11 cellular contexts compared by ENCODE assay signal in the genomic region with DNA sequence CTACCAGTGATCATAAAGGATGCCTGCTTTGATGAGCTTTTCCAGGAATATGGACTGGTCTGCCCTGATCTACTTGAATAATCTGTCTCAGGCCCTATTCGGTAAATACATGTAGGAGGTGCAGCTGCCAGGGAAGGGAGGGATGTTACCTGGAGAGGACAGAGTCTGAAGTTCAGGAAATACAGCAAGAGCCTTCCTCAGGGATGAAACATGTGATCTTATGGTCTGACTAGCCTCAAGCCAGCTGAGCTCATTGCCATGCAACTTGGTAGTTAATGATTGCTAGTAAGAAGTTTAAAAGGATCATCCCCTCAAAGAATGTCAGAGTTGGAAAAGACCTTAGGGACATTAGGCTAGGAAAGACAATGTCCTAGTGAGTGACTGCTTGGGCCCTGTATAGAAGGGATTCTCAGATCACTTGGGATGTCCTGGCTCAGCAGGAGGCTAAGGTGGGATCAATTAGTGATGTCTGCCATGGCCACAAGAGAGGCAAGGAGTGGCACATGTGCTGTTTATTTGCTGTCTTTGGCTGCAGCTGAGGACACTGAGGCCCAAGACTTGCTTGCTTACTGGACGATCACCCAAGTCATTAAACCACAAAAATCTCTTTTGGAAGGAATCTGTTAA. TPM values are rescaled to one million over a fixed set of nuclear protein-coding genes. Genes with fewer than 3 reads are reported as not detected.
A peak's percentile ranks its signal among the peaks of the same experiment; 100 is the strongest.
DNase-seq lines count a peak whose midpoint lies in the region; ATAC-seq, FAIRE-seq and TF ChIP-seq lines count a peak whose summit lies in the region.
"Had no signal": no experiment of that assay in that cellular context is flagged by ENCODE, and none has a peak within 500 bp of the region (broad histone marks: within the 10 kb centered on the region; RNA-seq: fewer than 3 reads in every experiment).

No MANE protein-coding gene starts in this region.

- POLR2A ChIA-PET in activated CD8-positive, alpha-beta T cell treated with anti-CD3 and anti-CD28 coated beads, Interleukin-2, amount 10 ng/mL, durations not matched to agents 7 days and 5 days (lab: Charles Lee), result interaction anchor here (1.4 to 1.6 kb wide), 2 partner anchors 8 to 57 kb away, joined by 4 to 5 read pairs; no protein-coding TSS in a partner anchor

- peaks cover 6 to 92% of the 10 kb centered on the region in 2 donors for H3K4me1 ChIP-seq in left lung

- no peaks in the 10 kb centered on the region for H3K27me3 ChIP-seq in left lung
- H3K27me3 ChIP-seq: ascending aorta had no signal

- no peaks in the 10 kb centered on the region for H3K27me3 Mint-ChIP-seq in activated CD8-positive, alpha-beta T cell treated with anti-CD3 and anti-CD28 coated beads, Interleukin-2, amount 10 ng/mL, durations not matched to agents 7 days and 5 days (ENCODE audit: low read depth)

- FAIRE-seq in GM12892 (lab: Jason Lieb, UNC), result peak; percentile 14

- H3K9me3 Mint-ChIP-seq in activated CD8-positive, alpha-beta T cell treated with anti-CD3 and anti-CD28 coated beads, Interleukin-2, amount 10 ng/mL, durations not matched to agents 7 days and 5 days (ENCODE audit: insufficient read depth), result no peaks in the 10 kb centered on the region

- peak overlapping the region; percentile 81 for H3K27ac ChIP-seq in 22Rv1
- no peak overlapping the region for H3K27ac ChIP-seq in left lung
- no peak overlapping the region for H3K27ac ChIP-seq in coronary artery
- H3K27ac ChIP-seq: ascending aorta, left ventricle myocardium inferior had no signal

- H3K27ac Mint-ChIP-seq in activated CD8-positive, alpha-beta T cell treated with anti-CD3 and anti-CD28 coated beads, Interleukin-2, amount 10 ng/mL, durations not matched to agents 7 days and 5 days, result peak overlapping the region; percentile 97

- CTCF ChIA-PET in activated CD8-positive, alpha-beta T cell treated with anti-CD3 and anti-CD28 coated beads, Interleukin-2, amount 10 ng/mL, durations not matched to agents 7 days and 5 days (lab: Charles Lee), result interaction anchor here (0.8 to 3.4 kb wide), 6 partner anchors 10 to 64 kb away, joined by 3 to 12 read pairs (median 4); no protein-coding TSS in a partner anchor

- H3K4me3 Mint-ChIP-seq in activated CD8-positive, alpha-beta T cell treated with anti-CD3 and anti-CD28 coated beads, Interleukin-2, amount 10 ng/mL, durations not matched to agents 7 days and 5 days, result no peak overlapping the region

- no peak for TF ChIP-seq POLR2A in GM12892 (IDR thresholded peaks at IDR 0.05; ENCODE audit: low read depth, low read length)

- peaks cover 77% of the 10 kb centered on the region for H3K4me1 Mint-ChIP-seq in activated CD8-positive, alpha-beta T cell treated with anti-CD3 and anti-CD28 coated beads, Interleukin-2, amount 10 ng/mL, durations not matched to agents 7 days and 5 days (ENCODE audit: low read depth)

- TF ChIP-seq CTCF in 22Rv1 (IDR thresholded peaks at IDR 0.05) (no peak), left lung (IDR thresholded peaks at IDR 0.05) (no peak), coronary artery (IDR thresholded peaks at IDR 0.05) (no peak)

- peaks cover 38% of the 10 kb centered on the region for H3K36me3 Mint-ChIP-seq in activated CD8-positive, alpha-beta T cell treated with anti-CD3 and anti-CD28 coated beads, Interleukin-2, amount 10 ng/mL, durations not matched to agents 7 days and 5 days (ENCODE audit: low read depth)

- H3K9me3 ChIP-seq in left lung, result no peaks in the 10 kb centered on the region
- H3K9me3 ChIP-seq: ascending aorta, left ventricle myocardium inferior had no signal

- no peak for ATAC-seq in activated CD8-positive, alpha-beta T cell treated with anti-CD3 and anti-CD28 coated beads, Interleukin-2, amount 10 ng/mL, durations not matched to agents 7 days and 5 days
- ATAC-seq in left lung (peak; percentile 15), HG02571 (IDR thresholded peaks at IDR 0.05; ENCODE audit: unreplicated experiment) (no peak), HG03175 (IDR thresholded peaks at IDR 0.05; ENCODE audit: unreplicated experiment) (no peak), HG03469 (IDR thresholded peaks at IDR 0.05; ENCODE audit: unreplicated experiment) (no peak)
- ATAC-seq: right cardiac atrium had no signal

- no peak for DNase-seq in GM12892 (ENCODE audit: insufficient read length)
- DNase-seq in activated CD8-positive, alpha-beta T cell treated with anti-CD3 and anti-CD28 coated beads, Interleukin-2, amount 10 ng/mL, durations not matched to agents 7 days and 5 days, result no peak
- no peak for DNase-seq in left lung
- no peak for DNase-seq in coronary artery (ENCODE audit: low spot score)
- DNase-seq: left ventricle myocardium inferior, right cardiac atrium had no signal

- peaks cover 0 to 4% of the 10 kb centered on the region in 2 donors for H3K36me3 ChIP-seq in left lung
- H3K36me3 ChIP-seq: ascending aorta, left ventricle myocardium inferior had no signal

- no peak overlapping the region for H3K4me3 ChIP-seq in left lung
- no peak overlapping the region for H3K4me3 ChIP-seq in coronary artery
- H3K4me3 ChIP-seq: ascending aorta, left ventricle myocardium inferior had no signal

- intact Hi-C loops in left lung (cut with DNase I), result no loop called here

RNA-seq across cellular contexts. Expression of a gene that starts 18.5 kb away (rescaled TPM):
- 6.9 TPM for polyA plus RNA-seq in GM12892 (2012; ENCODE audit: missing spikeins)
- total RNA-seq in activated CD8-positive, alpha-beta T cell treated with anti-CD3 and anti-CD28 coated beads, Interleukin-2, amount 10 ng/mL, durations not matched to agents 7 days and 5 days, result 10 to 100 TPM; 56.5 to 62.9 TPM
- total RNA-seq in left lung, result 10 to 100 TPM; 42.2 to 63.5 TPM
